Comparison of ENCODE assay signal across 9 cellular contexts in the genomic region with DNA sequence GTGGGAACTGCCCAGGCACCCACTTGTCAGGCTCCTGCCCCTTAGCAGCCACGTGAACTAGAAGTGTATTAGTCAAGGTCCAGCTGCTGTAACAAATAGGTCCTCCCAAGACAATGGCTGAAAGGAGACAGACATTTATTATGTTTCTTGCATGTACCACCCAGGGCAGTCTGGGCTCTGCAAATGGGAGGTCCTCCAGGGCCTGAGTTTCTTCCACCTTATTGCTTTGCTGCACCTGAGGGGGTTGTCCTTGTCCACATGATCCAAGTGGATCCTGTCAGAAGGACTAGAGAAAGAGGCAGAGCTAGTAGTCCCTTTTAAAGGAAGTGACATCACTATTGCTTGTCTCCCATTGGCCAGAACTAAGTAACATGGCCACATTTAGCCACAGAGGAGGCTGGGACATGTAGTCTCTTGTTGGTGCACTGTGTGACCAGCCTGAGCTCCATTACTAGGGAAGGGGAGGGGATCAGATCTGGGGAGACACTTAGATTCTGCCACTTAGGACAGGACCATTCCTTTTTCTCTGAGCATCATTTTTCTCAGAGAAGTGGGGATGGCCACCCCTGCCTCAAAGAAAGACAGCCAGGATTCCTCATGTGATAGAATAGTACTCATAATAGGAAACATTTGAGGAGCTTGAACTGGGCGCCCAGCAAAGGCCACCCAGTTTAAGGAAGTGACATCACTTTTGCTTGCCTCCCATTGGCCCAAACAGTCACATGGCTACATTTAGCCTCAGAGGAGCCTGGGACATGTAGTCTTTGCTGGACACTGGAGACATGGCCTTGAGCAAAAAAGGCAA. TPM values are rescaled to one million over a fixed set of nuclear protein-coding genes. Genes with fewer than 3 reads are reported as not detected.
DNase-seq lines count a peak whose midpoint lies in the region; ATAC-seq lines count a peak whose summit lies in the region.
"Had no signal": no experiment of that assay in that cellular context is flagged by ENCODE, and none has a peak within 500 bp of the region (broad histone marks: within the 10 kb centered on the region; RNA-seq: fewer than 3 reads in every experiment).

No MANE protein-coding gene starts in this region.

- DNase-seq in A172 (ENCODE audit: low spot score) (peak; percentile 83), GM03348 (ENCODE audit: low spot score) (peak; percentile 55), NCI-H345 treated with DMSO at 0.1 percent for 48 hours (lab: John Stamatoyannopoulos, UW; ENCODE audit: unreplicated experiment) (peak; percentile 2), left colon (no peak)
- DNase-seq in activated naive CD4-positive, alpha-beta T cell treated with anti-CD3 and anti-CD28 coated beads, Interleukin-2, amount 50 U/mL, for 72 hours (ENCODE audit: low spot score in 2 of 2): peak in 1 of 2 donors; percentile 42

- peak; percentile 85 to 95 for ATAC-seq in activated naive CD4-positive, alpha-beta T cell treated with anti-CD3 and anti-CD28 coated beads, Interleukin-2, amount 50 U/mL, for 72 hours
- ATAC-seq in left colon (peak; percentile 61), HG02610 (IDR thresholded peaks at IDR 0.05; ENCODE audit: unreplicated experiment) (no peak), GM21381 (IDR thresholded peaks at IDR 0.05; ENCODE audit: unreplicated experiment) (no peak), HG02852 (IDR thresholded peaks at IDR 0.05; ENCODE audit: unreplicated experiment) (no peak)

- H3K9me3 Mint-ChIP-seq in activated naive CD4-positive, alpha-beta T cell treated with anti-CD3 and anti-CD28 coated beads, Interleukin-2, amount 50 U/mL, for 72 hours: no peaks in the 10 kb centered on the region
- H3K9me3 Mint-ChIP-seq: activated naive CD4-positive, alpha-beta T cell treated with anti-CD3 and anti-CD28 coated beads, Interleukin-2, amount 50 U/mL, for 24 hours had no signal

- peak overlapping the region; percentile 13 to 80 for H3K27ac Mint-ChIP-seq in activated naive CD4-positive, alpha-beta T cell treated with anti-CD3 and anti-CD28 coated beads, Interleukin-2, amount 50 U/mL, for 72 hours
- H3K27ac Mint-ChIP-seq: activated naive CD4-positive, alpha-beta T cell treated with anti-CD3 and anti-CD28 coated beads, Interleukin-2, amount 50 U/mL, for 24 hours had no signal

- peaks cover 24 to 26% of the 10 kb centered on the region in 2 donors for H3K36me3 Mint-ChIP-seq in activated naive CD4-positive, alpha-beta T cell treated with anti-CD3 and anti-CD28 coated beads, Interleukin-2, amount 50 U/mL, for 72 hours

- intact Hi-C loops in left colon (cut with DNase I, micrococcal nuclease): no loop called here

RNA-seq across cellular contexts. Expression of gene CC2D1A, which starts 15.1 kb away (rescaled TPM):
- 29.7 and 30.8 TPM in 2 replicates for total RNA-seq in A172 (2014; rRNA removed; shearing (Covaris generic))
- 10 to 100 TPM; 29.4 to 57.9 TPM for total RNA-seq in activated naive CD4-positive, alpha-beta T cell treated with anti-CD3 and anti-CD28 coated beads, Interleukin-2, amount 50 U/mL, for 72 hours
- 100 to 1,000 TPM in 1 of 2 donors, 10 to 100 TPM in 1; 90.8 to 132 TPM for total RNA-seq in left colon

RNA-seq across cellular contexts. Expression of gene BRME1, which starts 15.2 kb away (rescaled TPM):
- 0.48 and 3.0 TPM in 2 replicates for total RNA-seq in A172 (2014; rRNA removed; shearing (Covaris generic))
- total RNA-seq in activated naive CD4-positive, alpha-beta T cell treated with anti-CD3 and anti-CD28 coated beads, Interleukin-2, amount 50 U/mL, for 72 hours: 10 to 100 TPM in 1 of 2 donors, 1 to 10 TPM in 1; 5.1 to 10.5 TPM
- total RNA-seq in left colon: 1 to 10 TPM; 7.9 to 9.1 TPM

RNA-seq across cellular contexts. Expression of gene PODNL1, which starts 17.1 kb away (rescaled TPM):
- total RNA-seq in A172 (2014; rRNA removed; shearing (Covaris generic)): 1.1 and 2.7 TPM in 2 replicates
- under 1 TPM in 1 of 2 donors, not detected in 1; 0.34 TPM for total RNA-seq in activated naive CD4-positive, alpha-beta T cell treated with anti-CD3 and anti-CD28 coated beads, Interleukin-2, amount 50 U/mL, for 72 hours
- 1 to 10 TPM; 2.7 to 5.3 TPM for total RNA-seq in left colon

RNA-seq across cellular contexts. Expression of gene DCAF15, which starts 31.2 kb away (rescaled TPM):
- 41.3 and 41.6 TPM in 2 replicates for total RNA-seq in A172 (2014; rRNA removed; shearing (Covaris generic))
- 10 to 100 TPM; 59.0 to 90.0 TPM for total RNA-seq in activated naive CD4-positive, alpha-beta T cell treated with anti-CD3 and anti-CD28 coated beads, Interleukin-2, amount 50 U/mL, for 72 hours
- 10 to 100 TPM; 30.5 to 33.9 TPM for total RNA-seq in left colon

RNA-seq across cellular contexts. Expression of gene NANOS3, which starts 44.2 kb away (rescaled TPM):
- not detected in 2 replicates for total RNA-seq in A172 (2014; rRNA removed; shearing (Covaris generic))
- total RNA-seq in activated naive CD4-positive, alpha-beta T cell treated with anti-CD3 and anti-CD28 coated beads, Interleukin-2, amount 50 U/mL, for 72 hours: under 1 TPM; 0.88 to 0.98 TPM
- total RNA-seq in left colon: under 1 TPM in 1 of 2 donors, not detected in 1; 0.56 TPM

Comparison
In these comparisons a context has a peak if more than half of its experiments do, and no peak if none do; other contexts are left out.
1. DNase-seq: peak in A172 (single experiment), GM03348 (single experiment) and NCI-H345 treated with DMSO at 0.1 percent for 48 hours (single experiment); none in left colon (0 of 2).
2. ATAC-seq: peak in activated naive CD4-positive, alpha-beta T cell treated with anti-CD3 and anti-CD28 coated beads, Interleukin-2, amount 50 U/mL, for 72 hours (2 of 2) and left colon (single experiment); none in HG02610 (single experiment), GM21381 (single experiment) and HG02852 (single experiment).